ENCODE assay signal across 32 cellular contexts in the genomic region with DNA sequence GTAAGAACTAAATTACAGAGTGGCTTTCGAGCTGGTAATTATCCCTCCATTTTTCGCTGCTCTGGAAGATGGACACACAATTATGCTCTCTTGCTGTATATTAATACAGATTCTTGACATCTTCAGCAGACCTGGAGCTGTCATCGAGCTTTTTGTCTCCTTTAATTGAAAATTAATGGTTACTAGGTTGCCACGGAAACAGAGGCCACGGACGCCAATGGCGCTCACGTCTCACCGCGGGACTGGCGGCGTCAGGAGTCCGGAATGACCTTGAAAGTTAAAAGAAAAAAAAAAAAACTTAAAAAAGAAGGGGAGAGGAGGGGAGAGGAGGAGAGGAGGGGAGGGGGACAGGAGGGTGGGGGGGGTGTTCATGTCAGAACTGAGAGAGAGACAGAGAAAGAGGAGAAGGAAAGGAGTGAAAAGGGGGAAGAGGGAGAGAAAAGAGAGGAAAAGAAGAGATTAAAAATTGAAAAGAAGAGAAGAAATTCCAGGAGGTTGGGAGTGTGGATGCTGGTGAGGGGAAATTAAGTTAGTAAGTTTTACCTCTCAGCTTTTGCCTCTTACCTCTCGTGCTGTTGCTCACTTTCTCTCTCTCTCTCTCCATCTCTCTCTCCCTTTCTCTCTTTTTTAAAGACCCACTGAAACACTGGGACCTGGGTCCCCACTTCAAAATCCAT. TPM values are rescaled to one million over a fixed set of nuclear protein-coding genes. Genes with fewer than 3 reads are reported as not detected.
A peak's percentile ranks its signal among the peaks of the same experiment; 100 is the strongest.
DNase-seq lines count a peak whose midpoint lies in the region; FAIRE-seq and TF ChIP-seq lines count a peak whose summit lies in the region.
"Had no signal": no experiment of that assay in that cellular context is flagged by ENCODE, and none has a peak within 500 bp of the region (broad histone marks: within the 10 kb centered on the region; RNA-seq: fewer than 3 reads in every experiment).

No MANE protein-coding gene starts in this region.

- intact Hi-C loops in PC-9 (cut with micrococcal nuclease; ENCODE audit: unreplicated experiment): no loop called here

- no peaks in the 10 kb centered on the region for H4K20me1 ChIP-seq in PC-9 (ENCODE audit: insufficient read depth)

- H3K27ac ChIP-seq in PC-9: no peak overlapping the region
- H3K27ac ChIP-seq: C4-2B, colonic mucosa, epithelial cell of prostate, spleen, thyroid gland had no signal

- H3K9me3 Mint-ChIP-seq in mesothelial cell of epicardium (no peaks in the 10 kb centered on the region), type B pancreatic cell (no peaks in the 10 kb centered on the region)
- H3K9me3 Mint-ChIP-seq: activated CD4-positive, alpha-beta memory T cell treated with anti-CD3 and anti-CD28 coated beads for 36 hours; activated naive CD8-positive, alpha-beta T cell treated with anti-CD3 and anti-CD28 coated beads, Interleukin-2, amount 50 U/mL, for 24 hours; activated T-cell treated with anti-CD3 and anti-CD28 coated beads, Interleukin-2, amount 50 U/mL, for 72 hours; immature natural killer cell; T-helper 1 cell treated with Interleukin-12 subunit alpha and Interleukin-12 subunit beta and Interleukin-4 antibody, amounts not matched to agents 30 μg/mL and 1 μg/mL, for 36 hours had no signal

- CTCF ChIA-PET in PC-9 (lab: Charles Lee): no interaction called here

- no peak overlapping the region for H3K4me2 ChIP-seq in PC-9

- no peaks in the 10 kb centered on the region for H3K9me2 ChIP-seq in PC-9 (ENCODE audit: insufficient read depth)

- H3K27ac Mint-ChIP-seq in mesothelial cell of epicardium (peak overlapping the region; percentile 25), type B pancreatic cell (peak overlapping the region; percentile 62)
- H3K27ac Mint-ChIP-seq: activated CD4-positive, alpha-beta memory T cell treated with anti-CD3 and anti-CD28 coated beads for 36 hours; activated naive CD8-positive, alpha-beta T cell treated with anti-CD3 and anti-CD28 coated beads, Interleukin-2, amount 50 U/mL, for 24 hours; activated T-cell treated with anti-CD3 and anti-CD28 coated beads, Interleukin-2, amount 50 U/mL, for 72 hours; immature natural killer cell; T-helper 1 cell treated with Interleukin-12 subunit alpha and Interleukin-12 subunit beta and Interleukin-4 antibody, amounts not matched to agents 30 μg/mL and 1 μg/mL, for 36 hours had no signal

- H3K4me3 ChIP-seq in PC-9: no peak overlapping the region
- H3K4me3 ChIP-seq: colonic mucosa, spleen, thyroid gland had no signal

- no peak for FAIRE-seq in urothelium cell line (lab: Jason Lieb, UNC)
- FAIRE-seq: astrocyte, TTC549 had no signal

- TF ChIP-seq CTCF in mesothelial cell of epicardium (IDR thresholded peaks at IDR 0.05; ENCODE audit: unreplicated experiment): no peak
- TF ChIP-seq CTCF in type B pancreatic cell (conservative IDR thresholded peaks at IDR 0.05): no peak
- no peak for TF ChIP-seq CTCF in PC-9 (conservative IDR thresholded peaks at IDR 0.05)

- no peaks in the 10 kb centered on the region for H3K79me2 ChIP-seq in PC-9 (ENCODE audit: low read depth)

- POLR2A ChIA-PET in PC-9 (lab: Charles Lee; ENCODE audit: unreplicated experiment): no interaction called here

- H3K27me3 ChIP-seq in PC-9 (ENCODE audit: insufficient read depth, low read depth): no peaks in the 10 kb centered on the region
- H3K27me3 ChIP-seq: colonic mucosa, thyroid gland had no signal

- no peaks in the 10 kb centered on the region for H3K36me3 ChIP-seq in PC-9 (ENCODE audit: low read depth)
- H3K36me3 ChIP-seq: colonic mucosa, spleen, thyroid gland had no signal

- H3K27me3 Mint-ChIP-seq in mesothelial cell of epicardium (ENCODE audit: low read depth) (peaks cover 1% of the 10 kb centered on the region), type B pancreatic cell (peaks cover 12% of the 10 kb centered on the region)

- H3K36me3 Mint-ChIP-seq in mesothelial cell of epicardium: no peaks in the 10 kb centered on the region
- H3K36me3 Mint-ChIP-seq in type B pancreatic cell: no peaks in the 10 kb centered on the region
- H3K36me3 Mint-ChIP-seq: activated CD4-positive, alpha-beta memory T cell treated with anti-CD3 and anti-CD28 coated beads for 36 hours; immature natural killer cell had no signal

- no peak overlapping the region for H3K4me3 Mint-ChIP-seq in mesothelial cell of epicardium
- peak overlapping the region; percentile 17 for H3K4me3 Mint-ChIP-seq in type B pancreatic cell
- H3K4me3 Mint-ChIP-seq: activated CD4-positive, alpha-beta memory T cell treated with anti-CD3 and anti-CD28 coated beads for 36 hours; activated naive CD8-positive, alpha-beta T cell treated with anti-CD3 and anti-CD28 coated beads, Interleukin-2, amount 50 U/mL, for 24 hours; activated T-cell treated with anti-CD3 and anti-CD28 coated beads, Interleukin-2, amount 50 U/mL, for 72 hours; immature natural killer cell; T-helper 1 cell treated with Interleukin-12 subunit alpha and Interleukin-12 subunit beta and Interleukin-4 antibody, amounts not matched to agents 30 μg/mL and 1 μg/mL, for 36 hours had no signal

- no peaks in the 10 kb centered on the region for H3K9me3 ChIP-seq in PC-9 (ENCODE audit: insufficient read depth, low read depth)
- H3K9me3 ChIP-seq: colonic mucosa, spleen, thyroid gland had no signal

- H2AFZ ChIP-seq in PC-9: no peak overlapping the region

- no peaks in the 10 kb centered on the region for H3K4me1 ChIP-seq in PC-9 (replicated peaks; ENCODE audit: insufficient read depth)

- DNase-seq in NCI-H1417 (lab: John Stamatoyannopoulos, UW) (peak in 2 of 3 experiments; percentile 68 to 94), NCI-H2227 treated with DMSO at 0.1 percent for 48 hours (lab: John Stamatoyannopoulos, UW) (peak; percentile 76), mesothelial cell of epicardium (ENCODE audit: low spot score in 2 of 2, unreplicated experiment in 2 of 2) (no peak), type B pancreatic cell (ENCODE audit: extremely low spot score, unreplicated experiment) (no peak), PC-9 (no peak), urothelium cell line (ENCODE audit: low spot score) (no peak), NCI-H524 treated with DMSO at 0.1 percent for 48 hours (lab: John Stamatoyannopoulos, UW) (no peak)
- DNase-seq: activated CD4-positive, alpha-beta memory T cell treated with anti-CD3 and anti-CD28 coated beads for 36 hours; activated CD4-positive, CD25-positive, alpha-beta regulatory T cell treated with anti-CD3 and anti-CD28 coated beads, Interleukin-2, amount 50 U/mL, for 72 hours; activated naive CD4-positive, alpha-beta T cell; activated naive CD8-positive, alpha-beta T cell treated with anti-CD3 and anti-CD28 coated beads, Interleukin-2, amount 50 U/mL, for 24 hours; activated T-cell treated with anti-CD3 and anti-CD28 coated beads, Interleukin-2, amount 50 U/mL, for 72 hours; Calu3; colonic mucosa; DMS79 treated with DMSO at 0.1 percent for 48 hours; effector CD8-positive, alpha-beta T cell; GF-D8; hypothalamus; immature natural killer cell; IMR-90; left colon; NCI-H446; NK-92 treated with Interleukin-12 subunit alpha and Interleukin-12 subunit beta, amount 100 ng/mL, for 24 hours; right cardiac atrium; spleen; stimulated activated CD8-positive, alpha-beta memory T cell treated with anti-CD3 and anti-CD28 coated beads, Interleukin-4, amount 100 ng/mL, for 48 hours; thyroid gland had no signal

- H3F3A ChIP-seq in PC-9 (ENCODE audit: insufficient read depth, low read depth): no peaks in the 10 kb centered on the region

- peaks cover 59% of the 10 kb centered on the region for H3K4me1 Mint-ChIP-seq in mesothelial cell of epicardium
- peaks cover 50% of the 10 kb centered on the region for H3K4me1 Mint-ChIP-seq in type B pancreatic cell (ENCODE audit: unreplicated experiment)
- H3K4me1 Mint-ChIP-seq: activated naive CD8-positive, alpha-beta T cell treated with anti-CD3 and anti-CD28 coated beads, Interleukin-2, amount 50 U/mL, for 24 hours; immature natural killer cell had no signal

- BruUV-seq in PC-9 (replicated peaks; lab: Mats Ljungman, UMichigan): no TSS peak

RNA-seq across cellular contexts. Expression of a gene that starts 22.1 kb away (rescaled TPM):
- total RNA-seq in mesothelial cell of epicardium (85.1 to 91.0 TPM (median 87.9 TPM) in 3 replicates), type B pancreatic cell (ENCODE audit: low replicate concordance) (62.2 and 100 TPM in 2 replicates), PC-9 (2021) (26.0 and 29.4 TPM in 2 replicates)

Comparison
In these comparisons a context has a peak if more than half of its experiments do, and no peak if none do; other contexts are left out.
1. DNase-seq: peak in NCI-H1417 (2 of 3) and NCI-H2227 treated with DMSO at 0.1 percent for 48 hours (single experiment); none in mesothelial cell of epicardium (0 of 2), type B pancreatic cell (single experiment), PC-9 (0 of 2), urothelium cell line (single experiment) and NCI-H524 treated with DMSO at 0.1 percent for 48 hours (single experiment).